ENCODE assay signal across 8 cellular contexts in the genomic region with DNA sequence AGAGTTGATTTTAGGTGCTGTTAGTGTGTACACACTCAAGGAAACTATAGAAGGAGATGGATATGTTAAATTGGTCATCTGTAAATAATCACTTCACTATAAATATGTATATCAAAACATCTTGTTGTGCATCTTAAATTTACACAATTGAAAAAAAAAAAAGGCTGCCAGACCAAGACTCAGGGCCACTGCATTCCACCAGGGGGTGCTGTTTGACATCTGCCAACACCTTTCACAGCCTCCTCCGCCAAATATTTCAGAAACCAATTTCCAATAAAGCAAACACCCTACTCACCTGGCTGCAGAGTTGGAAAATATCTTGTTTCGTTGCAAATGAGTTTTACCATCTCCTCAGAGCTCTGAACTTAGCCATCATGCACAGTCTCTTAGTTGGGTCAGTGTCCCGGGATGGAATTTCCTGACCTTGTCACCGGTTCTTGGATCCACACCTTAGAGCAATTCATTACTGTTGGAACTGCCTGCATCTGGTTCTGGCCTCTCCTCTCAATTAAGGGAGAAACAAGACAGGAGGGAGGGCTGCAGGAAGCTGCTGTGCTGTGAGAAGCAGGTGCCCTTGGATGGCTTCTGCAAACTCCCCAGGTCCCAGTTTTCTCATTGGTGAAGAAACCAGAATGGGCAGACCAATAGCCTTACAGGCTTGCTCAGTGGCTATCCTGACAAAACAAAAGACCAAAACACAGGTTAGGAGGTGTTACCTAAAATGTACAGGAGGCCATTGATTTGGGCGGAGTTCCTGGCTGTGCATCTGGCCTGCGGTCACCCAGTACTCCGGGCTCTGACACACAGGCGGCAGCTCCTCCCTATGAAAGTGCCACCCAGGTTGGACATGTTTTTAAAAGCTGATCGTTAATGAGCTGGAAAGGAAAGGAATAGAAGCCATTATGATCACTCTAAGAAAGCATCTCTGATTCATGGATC.
DNase-seq lines count a peak whose midpoint lies in the region; ATAC-seq and TF ChIP-seq lines count a peak whose summit lies in the region.

No MANE protein-coding gene starts in this region.

- no peaks in the 10 kb centered on the region for H3K36me3 ChIP-seq in right lobe of liver

- H3K4me1 ChIP-seq in right lobe of liver, result no peaks in the 10 kb centered on the region

- DNase-seq in ELF-1 (ENCODE audit: low read depth, low spot score), result peak; percentile 71
- DNase-seq in MV-4-11 (lab: John Stamatoyannopoulos, UW), result peak; percentile 73
- DNase-seq in UCSD-AML1 (lab: John Stamatoyannopoulos, UW; ENCODE audit: unreplicated experiment), result peak; percentile 62
- DNase-seq in cardiac fibroblast (ENCODE audit: low read depth in 2 of 2), result peak; percentile 60 to 80
- DNase-seq in right lobe of liver, result peak in 2 of 3 donors; percentile 68 to 70
- peak; percentile 47 for DNase-seq in stimulated activated CD8-positive, alpha-beta memory T cell treated with anti-CD3 and anti-CD28 coated beads, Interleukin-15, amount 100 ng/mL, for 1 hour (ENCODE audit: low read depth)
- DNase-seq in dedifferentiated amniotic fluid mesenchymal stem cell (ENCODE audit: extremely low spot score), result no peak

- H3K27me3 ChIP-seq in right lobe of liver, result no peaks in the 10 kb centered on the region

- intact Hi-C loops in right lobe of liver (cut with DNase I), result loop anchor here in 1 of 2 donors (10.0 kb wide), 1 partner anchor 168 kb away; no protein-coding TSS in a partner anchor

- 32% methylated on average over 5 of the region's 9 CpGs for WGBS in right lobe of liver (ENCODE audit: insufficient coverage, low coverage, low lambda C conversion rate, missing lambda C conversion rate)

- H3K27ac ChIP-seq in right lobe of liver, result no peak overlapping the region

- TF ChIP-seq POLR2A in right lobe of liver (IDR thresholded peaks at IDR 0.05), result no peak

- peak; percentile 55 to 79 (median 71) for ATAC-seq in right lobe of liver
- ATAC-seq in HG02610 (IDR thresholded peaks at IDR 0.05; ENCODE audit: unreplicated experiment), result no peak

- no peaks in the 10 kb centered on the region for H3K9me3 ChIP-seq in right lobe of liver

- H3K4me3 ChIP-seq in cardiac fibroblast (replicated peaks in 1 of 2; ENCODE audit: low read depth in 2 of 2, low read length in 2 of 2), result no peak overlapping the region
- H3K4me3 ChIP-seq in right lobe of liver, result no peak overlapping the region

- TF ChIP-seq CTCF in cardiac fibroblast (IDR thresholded peaks at IDR 0.05; ENCODE audit: low read depth, low read length), result peak; percentile 88
- peak; percentile 59 to 92 (median 86) for TF ChIP-seq CTCF in right lobe of liver (IDR thresholded peaks at IDR 0.05)
